19 cellular contexts compared by ENCODE assay signal in genomic region chr6:40904583-40905194, GRCh38.
A peak's percentile ranks its signal among the peaks of the same experiment; 100 is the strongest.
DNase-seq lines count a peak whose midpoint lies in the region; ATAC-seq, FAIRE-seq and TF ChIP-seq lines count a peak whose summit lies in the region.
"Had no signal": no experiment of that assay in that cellular context is flagged by ENCODE, and none has a peak within 500 bp of the region (broad histone marks: within the 10 kb centered on the region; RNA-seq: fewer than 3 reads in every experiment).

No MANE protein-coding gene starts in this region.

- H3K9me3 ChIP-seq in HepG2 (ENCODE audit: low read length) (no peaks in the 10 kb centered on the region), right lobe of liver (no peaks in the 10 kb centered on the region), spleen (no peaks in the 10 kb centered on the region)
- H3K9me3 ChIP-seq: Caco-2 had no signal

- no peak overlapping the region for H3K4me3 ChIP-seq in HepG2 (replicated peaks in 1 of 3; ENCODE audit: insufficient read depth in 1 of 3, low read depth in 2 of 3, low read length in 3 of 3)
- no peak overlapping the region for H3K4me3 ChIP-seq in right lobe of liver
- H3K4me3 ChIP-seq in epithelial cell of esophagus (ENCODE audit: low read length) = no peak overlapping the region
- no peak overlapping the region for H3K4me3 ChIP-seq in spleen

- BruUV-seq in HepG2 (replicated peaks; lab: Mats Ljungman, UMichigan) = no TSS peak

- 56% methylated on average over 2 of the region's 2 CpGs for WGBS in HepG2 (ENCODE audit: low lambda C conversion rate)
- 38% methylated on average over 1 of the region's 2 CpGs for WGBS in right lobe of liver (ENCODE audit: insufficient coverage, low coverage, low lambda C conversion rate, missing lambda C conversion rate)
- 73 to 83% (median 75%) methylated on average over 2 of the region's 2 CpGs for WGBS in spleen, 5 donors

- TF ChIP-seq EP300 in HepG2 (IDR thresholded peaks at IDR 0.05; ENCODE audit: low read depth in 2 of 2, low read length in 2 of 2) (no peak), HepG2 (CRISPR knock-in tag; IDR thresholded peaks at IDR 0.05; ENCODE audit: borderline replicate concordance) (no peak)

- CTCF ChIA-PET in HepG2 (lab: Yijun Ruan, JAX; ENCODE audit: low intra/inter-chr PET ratio, low total read pairs) = no interaction called here

- H3K4me1 ChIP-seq in HepG2 (ENCODE audit: insufficient read depth, low read length) = peaks cover 32% of the 10 kb centered on the region
- peaks cover 0 to 10% (median 0%) of the 10 kb centered on the region in 4 donors for H3K4me1 ChIP-seq in right lobe of liver
- H3K4me1 ChIP-seq in spleen = peaks cover 0 to 12% (median 0%) of the 10 kb centered on the region in 6 donors

- H4K20me1 ChIP-seq in HepG2 (ENCODE audit: insufficient read depth, low read length) = no peaks in the 10 kb centered on the region

- no peak for TF ChIP-seq RAD21 in HepG2 (CRISPR knock-in tag; IDR thresholded peaks at IDR 0.05)

- TF ChIP-seq POLR2A in HepG2 (IDR thresholded peaks at IDR 0.05; ENCODE audit: insufficient read depth in 1 of 2, low read depth in 2 of 2, low read length in 2 of 2) (no peak), right lobe of liver (IDR thresholded peaks at IDR 0.05) (no peak), spleen (IDR thresholded peaks at IDR 0.05) (no peak)

- H3K4me2 ChIP-seq in HepG2 (ENCODE audit: low read depth, low read length) = no peak overlapping the region

- H3K36me3 ChIP-seq in HepG2 (replicated peaks in 1 of 2; ENCODE audit: control insufficient read depth in 1 of 2, insufficient read depth in 2 of 2, low read length in 2 of 2) = no peaks in the 10 kb centered on the region
- no peaks in the 10 kb centered on the region for H3K36me3 ChIP-seq in right lobe of liver
- no peaks in the 10 kb centered on the region for H3K36me3 ChIP-seq in spleen

- no peak for FAIRE-seq in HepG2 (lab: Jason Lieb, UNC)
- FAIRE-seq: D721Med, GM12892, GM18507 had no signal

- H3K27me3 ChIP-seq in HepG2 (ENCODE audit: control insufficient read depth in 1 of 2, insufficient read depth in 2 of 2, low read length in 2 of 2) (no peaks in the 10 kb centered on the region), right lobe of liver (no peaks in the 10 kb centered on the region), spleen (replicated peaks in 1 of 7) (no peaks in the 10 kb centered on the region)

- ATAC-seq in HepG2 (no peak), right lobe of liver (no peak), GM21717 (IDR thresholded peaks at IDR 0.05; ENCODE audit: unreplicated experiment) (no peak), HG02759 (IDR thresholded peaks at IDR 0.05; ENCODE audit: unreplicated experiment) (no peak)
- ATAC-seq: HCT116 had no signal

- DNase-seq in HepG2 (ENCODE audit: low spot score) (no peak), right lobe of liver (no peak), MV-4-11 (lab: John Stamatoyannopoulos, UW) (peak; percentile 5), epithelial cell of esophagus (ENCODE audit: low read depth) (peak; percentile 12), spleen (no peak)
- DNase-seq: AML-193; Caco-2; CD4-positive, alpha-beta T cell; DMS79; GDM1; GOT3; H7 had no signal

- intact Hi-C loops in HepG2 (cut with micrococcal nuclease; ENCODE audit: unreplicated experiment) = no loop called here
- intact Hi-C loops in right lobe of liver (cut with DNase I) = no loop called here
- intact Hi-C loops in spleen (cut with DNase I; ENCODE audit: low total_unique reads) = no loop called here

- no peak overlapping the region for H3K9ac ChIP-seq in HepG2 (ENCODE audit: insufficient read depth, low read depth, low read length)

- POLR2A ChIA-PET in HepG2 (lab: Yijun Ruan, JAX) = no interaction called here

- TF ChIP-seq CTCF in HepG2 (CRISPR knock-in tag; IDR thresholded peaks at IDR 0.05) (no peak), right lobe of liver (IDR thresholded peaks at IDR 0.05) (no peak), epithelial cell of esophagus (IDR thresholded peaks at IDR 0.05; ENCODE audit: insufficient read depth, low read depth, low read length, missing control alignments) (no peak), spleen (IDR thresholded peaks at IDR 0.05 in 8 of 11, conservative IDR thresholded peaks at IDR 0.05 in 3 of 11) (no peak)

- no peak overlapping the region for H2AFZ ChIP-seq in HepG2 (ENCODE audit: low read length)

- H3K27ac ChIP-seq in HepG2 (ENCODE audit: extremely low read length, insufficient read depth, low read length) (no peak overlapping the region), right lobe of liver (no peak overlapping the region), spleen (no peak overlapping the region)
- H3K27ac ChIP-seq: C4-2B had no signal

- no peaks in the 10 kb centered on the region for H3K79me2 ChIP-seq in HepG2 (ENCODE audit: insufficient read depth, low read length)

- in situ Hi-C loops in HepG2 (cut with HindIII; ENCODE audit: extremely low pct_ligation_motif_present, low pct_unique_long_range_greater_than_20kb) = no loop called here

TF ChIP-seq in HepG2, 621 proteins besides CTCF, POLR2A, EP300 and RAD21:
- TF ChIP-seq SMC3 (IDR thresholded peaks at IDR 0.05; ENCODE audit: low read length) (no peak), BORCS8-MEF2B (CRISPR knock-in tag; IDR thresholded peaks at IDR 0.05) (no peak), KLF16 (CRISPR knock-in tag; IDR thresholded peaks at IDR 0.05) (no peak), AHR (CRISPR knock-in tag; IDR thresholded peaks at IDR 0.05) (no peak), PCBP1 (IDR thresholded peaks at IDR 0.05; ENCODE audit: borderline replicate concordance, low read depth, low read length) (peak; percentile 95), ZNF234 (CRISPR knock-in tag; conservative IDR thresholded peaks at IDR 0.05) (no peak), SNAPC2 (CRISPR knock-in tag; IDR thresholded peaks at IDR 0.05) (no peak), ZSCAN22 (CRISPR knock-in tag; IDR thresholded peaks at IDR 0.05) (no peak), PCBP2 (optimal IDR thresholded peaks at IDR 0.05; ENCODE audit: low read depth, low read length, poor library complexity, severe bottlenecking) (peak; percentile 67), HNRNPK (IDR thresholded peaks at IDR 0.05; ENCODE audit: low read depth, low read length, poor library complexity, severe bottlenecking) (peak; percentile 100), SNAPC5 (CRISPR knock-in tag; IDR thresholded peaks at IDR 0.05; ENCODE audit: borderline replicate concordance) (no peak)

Comparison
In these comparisons a context has a peak if more than half of its experiments do, and no peak if none do; other contexts are left out.
1. DNase-seq: peak in MV-4-11 (single experiment) and epithelial cell of esophagus (single experiment); none in HepG2 (single experiment), right lobe of liver (0 of 3) and spleen (single experiment).